In genomic region chrX:119565110-119565663, GRCh38 we compare ENCODE assay signal across 1 cellular context.
TF ChIP-seq lines count a peak whose summit lies in the region.

Gene STEEP1 (minus strand): TSS chrX:119565409. CDS start chrX:119565355, 54 bp downstream.

TF ChIP-seq in H1, 55 proteins besides CTCF, POLR2A, EP300 and RAD21 (continued from another document):
- TF ChIP-seq TEAD4 (IDR thresholded peaks at IDR 0.05; ENCODE audit: low read depth, low read length), result no peak
- 0 out of 2 replicates have a peak, but pooled peaks have one; percentile 36 for TF ChIP-seq SP1 (IDR thresholded peaks at IDR 0.05; ENCODE audit: low read depth, low read length)
- peak; percentile 83 for TF ChIP-seq TAF1 (IDR thresholded peaks at IDR 0.05; ENCODE audit: low read depth, low read length)
- peak in 1 of 2 experiments; percentile 64; a peak in 1 of 4 replicates for TF ChIP-seq SIN3A (conservative IDR thresholded peaks at IDR 0.05 in 1 of 2, IDR thresholded peaks at IDR 0.05 in 1 of 2; ENCODE audit: low read depth in 1 of 2, low read length in 2 of 2)
- peak; percentile 76 for TF ChIP-seq MAX (IDR thresholded peaks at IDR 0.05)
- TF ChIP-seq CREB1 (IDR thresholded peaks at IDR 0.05), result peak; percentile 95
- TF ChIP-seq PHF8 (conservative IDR thresholded peaks at IDR 0.05; ENCODE audit: low read depth, low read length), result peak; percentile 48; the same call in 1 of the 2 replicates
- no peak for TF ChIP-seq FOSL1 (IDR thresholded peaks at IDR 0.05; ENCODE audit: insufficient read depth, low read depth, low read length)
- TF ChIP-seq TAF7 (optimal IDR thresholded peaks at IDR 0.05; ENCODE audit: borderline replicate concordance, low read depth, low read length), result no peak
- peak; percentile 90 for TF ChIP-seq ATF3 (IDR thresholded peaks at IDR 0.05; ENCODE audit: insufficient read depth, low read depth, low read length)
- TF ChIP-seq ASH2L (IDR thresholded peaks at IDR 0.05; ENCODE audit: low read length), result peak; percentile 45
- peak; percentile 87 for TF ChIP-seq KDM5A (IDR thresholded peaks at IDR 0.05; ENCODE audit: low read length)
- no peak for TF ChIP-seq POU5F1 (IDR thresholded peaks at IDR 0.05; ENCODE audit: low read depth, low read length)
- TF ChIP-seq USF2 (IDR thresholded peaks at IDR 0.05; ENCODE audit: low read length), result peak; percentile 86
- TF ChIP-seq NRF1 (IDR thresholded peaks at IDR 0.05; ENCODE audit: low read depth, low read length), result no peak
- no peak for TF ChIP-seq SIRT6 (IDR thresholded peaks at IDR 0.05; ENCODE audit: low read length)
- TF ChIP-seq SIX5 (IDR thresholded peaks at IDR 0.05; ENCODE audit: low read depth, low read length), result peak; percentile 11; the same call in 1 of the 2 replicates
- TF ChIP-seq RXRA (IDR thresholded peaks at IDR 0.05; ENCODE audit: insufficient read depth, low read depth, low read length), result no peak
